ENCODE assay signal across 29 cellular contexts in the genomic region with DNA sequence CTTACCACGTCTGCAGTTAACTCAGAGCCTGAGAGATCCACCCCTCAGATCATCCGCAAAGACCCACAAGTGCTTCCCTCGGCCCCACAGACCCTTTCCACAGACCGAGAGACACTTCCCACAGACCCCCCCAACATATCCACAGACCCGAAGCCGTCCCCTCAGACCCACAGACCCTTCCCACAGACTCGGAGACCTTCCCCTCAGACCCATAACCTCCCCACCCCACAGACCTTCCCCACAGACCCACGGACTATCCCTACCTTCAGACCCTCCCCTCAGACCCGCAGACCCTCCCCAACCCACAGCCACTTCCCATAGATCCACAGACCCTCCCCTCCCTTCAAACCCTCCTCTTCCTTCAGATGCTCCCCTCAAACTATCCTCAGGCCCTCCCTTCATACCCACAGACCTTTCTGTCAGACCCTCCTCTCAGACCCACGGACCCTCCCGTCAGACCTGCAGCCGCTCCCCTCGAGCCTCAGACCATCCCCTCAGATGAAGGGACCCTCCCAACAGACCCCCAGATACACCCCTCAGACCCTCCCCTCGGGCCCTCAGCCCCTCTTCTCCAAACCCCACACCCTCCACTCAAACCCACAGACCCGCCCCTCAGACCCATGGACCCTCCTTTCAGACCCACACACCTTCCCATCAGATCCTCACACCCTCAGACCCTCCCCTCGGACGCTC. TPM values are rescaled to one million over a fixed set of nuclear protein-coding genes. Genes with fewer than 3 reads are reported as not detected.
A peak's percentile ranks its signal among the peaks of the same experiment; 100 is the strongest.
DNase-seq lines count a peak whose midpoint lies in the region; ATAC-seq, FAIRE-seq and TF ChIP-seq lines count a peak whose summit lies in the region.
"Had no signal": no experiment of that assay in that cellular context is flagged by ENCODE, and none has a peak within 500 bp of the region (broad histone marks: within the 10 kb centered on the region; RNA-seq: fewer than 3 reads in every experiment).

No MANE protein-coding gene starts in this region.

- H3K4me1 Mint-ChIP-seq in activated CD4-positive, alpha-beta T cell treated with anti-CD3 and anti-CD28 coated beads, Interleukin-2, amount 10 ng/mL, durations not matched to agents 24 days and 14 days: peaks cover 3% of the 10 kb centered on the region
- H3K4me1 Mint-ChIP-seq in activated CD8-positive, alpha-beta memory T cell treated with anti-CD3 and anti-CD28 coated beads, Interleukin-2, amount 10 ng/mL, durations not matched to agents 7 days and 5 days: peaks cover 1% of the 10 kb centered on the region
- peaks cover 6% of the 10 kb centered on the region for H3K4me1 Mint-ChIP-seq in activated T-cell treated with anti-CD3 and anti-CD28 coated beads, Interleukin-2, amount 50 U/mL, for 24 hours (ENCODE audit: low read depth)
- H3K4me1 Mint-ChIP-seq: activated T-helper 17 cell treated with anti-CD3 and anti-CD28 coated beads, Interleukin-2, amount 50 U/mL, for 72 hours had no signal

- TF ChIP-seq CTCF in kidney (IDR thresholded peaks at IDR 0.05; ENCODE audit: borderline replicate concordance, extremely low read depth, insufficient read depth): no peak
- no peak for TF ChIP-seq CTCF in spleen (IDR thresholded peaks at IDR 0.05 in 8 of 11, conservative IDR thresholded peaks at IDR 0.05 in 3 of 11)

- peaks cover 9% of the 10 kb centered on the region for H3K27me3 Mint-ChIP-seq in activated CD4-positive, alpha-beta T cell treated with anti-CD3 and anti-CD28 coated beads, Interleukin-2, amount 10 ng/mL, durations not matched to agents 24 days and 14 days
- peaks cover 26% of the 10 kb centered on the region for H3K27me3 Mint-ChIP-seq in activated CD8-positive, alpha-beta memory T cell treated with anti-CD3 and anti-CD28 coated beads, Interleukin-2, amount 10 ng/mL, durations not matched to agents 7 days and 5 days
- H3K27me3 Mint-ChIP-seq in activated T-cell treated with anti-CD3 and anti-CD28 coated beads, Interleukin-2, amount 50 U/mL, for 24 hours: peaks cover 20% of the 10 kb centered on the region

- CTCF ChIA-PET in activated CD8-positive, alpha-beta memory T cell treated with anti-CD3 and anti-CD28 coated beads, Interleukin-2, amount 10 ng/mL, durations not matched to agents 7 days and 5 days (lab: Charles Lee): no interaction called here

- intact Hi-C loops in activated CD4-positive, alpha-beta T cell treated with anti-CD3 and anti-CD28 coated beads, Interleukin-2, amount 10 ng/mL, durations not matched to agents 24 days and 14 days (cut with micrococcal nuclease): no loop called here
- intact Hi-C loops in kidney (cut with DNase I) (no loop called here), spleen (cut with DNase I; ENCODE audit: low total_unique reads) (loop anchor here (10.0 kb wide), 1 partner anchor 110 kb away; a partner anchor contains a TSS)

- 75 to 87% (median 78%) methylated on average over 17 of the region's 17 CpGs for WGBS in spleen, 5 donors

- no peak overlapping the region for H3K4me3 ChIP-seq in kidney (ENCODE audit: low read length in 2 of 2)
- no peak overlapping the region for H3K4me3 ChIP-seq in spleen
- H3K4me3 ChIP-seq in SJCRH30: no peak overlapping the region
- H3K4me3 ChIP-seq: gastrocnemius medialis, GM12878, left lung had no signal

- H3K9me3 Mint-ChIP-seq in activated CD4-positive, alpha-beta T cell treated with anti-CD3 and anti-CD28 coated beads, Interleukin-2, amount 10 ng/mL, durations not matched to agents 24 days and 14 days: no peaks in the 10 kb centered on the region
- H3K9me3 Mint-ChIP-seq in activated CD8-positive, alpha-beta memory T cell treated with anti-CD3 and anti-CD28 coated beads, Interleukin-2, amount 10 ng/mL, durations not matched to agents 7 days and 5 days (ENCODE audit: low read depth): no peaks in the 10 kb centered on the region
- H3K9me3 Mint-ChIP-seq in activated T-cell treated with anti-CD3 and anti-CD28 coated beads, Interleukin-2, amount 50 U/mL, for 24 hours: no peaks in the 10 kb centered on the region
- H3K9me3 Mint-ChIP-seq: activated naive CD8-positive, alpha-beta T cell treated with anti-CD3 and anti-CD28 coated beads for 36 hours; activated T-helper 17 cell treated with anti-CD3 and anti-CD28 coated beads, Interleukin-2, amount 50 U/mL, for 72 hours; dendritic cell treated with granulocyte-macrophage colony-stimulating factor and Interleukin-4, amounts not matched to agents 40 ng/mL and 50 ng/mL, for 4 days; immature natural killer cell; mesothelial cell of epicardium; naive B cell had no signal

- no peak for TF ChIP-seq POLR2A in spleen (IDR thresholded peaks at IDR 0.05)

- H3K9me3 ChIP-seq in kidney (ENCODE audit: control insufficient read depth in 1 of 2, low read length in 2 of 2) (no peaks in the 10 kb centered on the region), spleen (no peaks in the 10 kb centered on the region), SJCRH30 (replicated peaks) (no peaks in the 10 kb centered on the region)
- H3K9me3 ChIP-seq: gastrocnemius medialis, left lung had no signal

- H3K27ac Mint-ChIP-seq in activated CD4-positive, alpha-beta T cell treated with anti-CD3 and anti-CD28 coated beads, Interleukin-2, amount 10 ng/mL, durations not matched to agents 24 days and 14 days: no peak overlapping the region
- H3K27ac Mint-ChIP-seq in activated CD8-positive, alpha-beta memory T cell treated with anti-CD3 and anti-CD28 coated beads, Interleukin-2, amount 10 ng/mL, durations not matched to agents 7 days and 5 days: no peak overlapping the region
- no peak overlapping the region for H3K27ac Mint-ChIP-seq in activated T-cell treated with anti-CD3 and anti-CD28 coated beads, Interleukin-2, amount 50 U/mL, for 24 hours
- H3K27ac Mint-ChIP-seq: activated naive CD8-positive, alpha-beta T cell treated with anti-CD3 and anti-CD28 coated beads for 36 hours; activated T-helper 17 cell treated with anti-CD3 and anti-CD28 coated beads, Interleukin-2, amount 50 U/mL, for 72 hours; dendritic cell treated with granulocyte-macrophage colony-stimulating factor and Interleukin-4, amounts not matched to agents 40 ng/mL and 50 ng/mL, for 4 days; mesothelial cell of epicardium had no signal

- H3K4me3 Mint-ChIP-seq in activated CD4-positive, alpha-beta T cell treated with anti-CD3 and anti-CD28 coated beads, Interleukin-2, amount 10 ng/mL, durations not matched to agents 24 days and 14 days: no peak overlapping the region
- no peak overlapping the region for H3K4me3 Mint-ChIP-seq in activated CD8-positive, alpha-beta memory T cell treated with anti-CD3 and anti-CD28 coated beads, Interleukin-2, amount 10 ng/mL, durations not matched to agents 7 days and 5 days
- H3K4me3 Mint-ChIP-seq in activated T-cell treated with anti-CD3 and anti-CD28 coated beads, Interleukin-2, amount 50 U/mL, for 24 hours: no peak overlapping the region
- H3K4me3 Mint-ChIP-seq: activated naive CD8-positive, alpha-beta T cell treated with anti-CD3 and anti-CD28 coated beads for 36 hours; activated T-helper 17 cell treated with anti-CD3 and anti-CD28 coated beads, Interleukin-2, amount 50 U/mL, for 72 hours; dendritic cell treated with granulocyte-macrophage colony-stimulating factor and Interleukin-4, amounts not matched to agents 40 ng/mL and 50 ng/mL, for 4 days; immature natural killer cell; mesothelial cell of epicardium; naive B cell had no signal

- ATAC-seq in activated CD8-positive, alpha-beta memory T cell treated with anti-CD3 and anti-CD28 coated beads, Interleukin-2, amount 10 ng/mL, durations not matched to agents 7 days and 5 days: no peak
- ATAC-seq in HG03159 (IDR thresholded peaks at IDR 0.05; ENCODE audit: unreplicated experiment): no peak
- ATAC-seq: activated T-helper 17 cell treated with anti-CD3 and anti-CD28 coated beads, Interleukin-2, amount 50 U/mL, for 72 hours; gastrocnemius medialis; GM12878; left lung had no signal

- FAIRE-seq in kidney (lab: Jason Lieb, UNC): no peak
- FAIRE-seq: D721Med, endometrium, GM12878, urothelium cell line had no signal

- peaks cover 0 to 13% (median 0%) of the 10 kb centered on the region in 7 donors for H3K27me3 ChIP-seq in spleen (replicated peaks in 1 of 7)
- H3K27me3 ChIP-seq in SJCRH30: no peaks in the 10 kb centered on the region

- no peaks in the 10 kb centered on the region for H3K36me3 ChIP-seq in kidney (ENCODE audit: control insufficient read depth in 1 of 2, insufficient read depth in 2 of 2, low read length in 2 of 2)
- H3K36me3 ChIP-seq in spleen: no peaks in the 10 kb centered on the region
- no peaks in the 10 kb centered on the region for H3K36me3 ChIP-seq in SJCRH30
- H3K36me3 ChIP-seq: gastrocnemius medialis, left lung had no signal

- H3K4me1 ChIP-seq in kidney (ENCODE audit: control insufficient read depth in 1 of 2, insufficient read depth in 1 of 2, low read depth in 1 of 2, low read length in 2 of 2) (peaks cover 0 to 2% of the 10 kb centered on the region in 2 donors), spleen (peaks cover 0 to 13% (median 4%) of the 10 kb centered on the region in 6 donors), SJCRH30 (no peaks in the 10 kb centered on the region)
- H3K4me1 ChIP-seq: gastrocnemius medialis, left lung had no signal

- H3K27ac ChIP-seq in kidney (ENCODE audit: low read depth in 2 of 2, low read length in 2 of 2) (no peak overlapping the region), spleen (no peak overlapping the region), SJCRH30 (no peak overlapping the region)
- H3K27ac ChIP-seq: 22Rv1, gastrocnemius medialis, left lung had no signal

- no peaks in the 10 kb centered on the region for H3K36me3 Mint-ChIP-seq in activated CD4-positive, alpha-beta T cell treated with anti-CD3 and anti-CD28 coated beads, Interleukin-2, amount 10 ng/mL, durations not matched to agents 24 days and 14 days (ENCODE audit: low read depth)
- no peaks in the 10 kb centered on the region for H3K36me3 Mint-ChIP-seq in activated CD8-positive, alpha-beta memory T cell treated with anti-CD3 and anti-CD28 coated beads, Interleukin-2, amount 10 ng/mL, durations not matched to agents 7 days and 5 days
- H3K36me3 Mint-ChIP-seq in activated T-cell treated with anti-CD3 and anti-CD28 coated beads, Interleukin-2, amount 50 U/mL, for 24 hours (ENCODE audit: low read depth): no peaks in the 10 kb centered on the region
- H3K36me3 Mint-ChIP-seq: activated naive CD8-positive, alpha-beta T cell treated with anti-CD3 and anti-CD28 coated beads for 36 hours; immature natural killer cell; mesothelial cell of epicardium; naive B cell had no signal

- H3K9ac ChIP-seq in kidney (ENCODE audit: low read length in 2 of 2): no peak overlapping the region

- peak; percentile 51 for DNase-seq in activated CD4-positive, alpha-beta T cell treated with anti-CD3 and anti-CD28 coated beads, Interleukin-2, amount 10 ng/mL, durations not matched to agents 24 days and 14 days
- no peak for DNase-seq in activated CD4-positive, alpha-beta T cell treated with anti-CD3 and anti-CD28 coated beads, Interleukin-2, amount 50 U/mL, for 4 hours
- DNase-seq in activated CD8-positive, alpha-beta memory T cell treated with anti-CD3 and anti-CD28 coated beads, Interleukin-2, amount 10 ng/mL, durations not matched to agents 7 days and 5 days: peak; percentile 37
- DNase-seq in kidney: peak; percentile 34
- DNase-seq in spleen: peak; percentile 28
- DNase-seq in activated T-cell treated with anti-CD3 and anti-CD28 coated beads, Interleukin-2, amount 50 U/mL, for 24 hours: no peak
- no peak for DNase-seq in SJCRH30
- DNase-seq: activated CD4-positive, alpha-beta T cell treated with anti-CD3 and anti-CD28 coated beads for 1 hour; activated naive CD8-positive, alpha-beta T cell treated with anti-CD3 and anti-CD28 coated beads for 36 hours; gastrocnemius medialis; GOT3; hippocampal formation; immature natural killer cell; IMR-90; naive B cell; NCI-H146; NCI-H446 treated with DMSO at 0.1 percent for 48 hours; NCI-H82; Right ventricle myocardium superior had no signal

RNA-seq across cellular contexts. Expression of a gene that starts 20.1 kb away (rescaled TPM):
- 180 and 184 TPM in 2 replicates for total RNA-seq in activated CD4-positive, alpha-beta T cell treated with anti-CD3 and anti-CD28 coated beads, Interleukin-2, amount 10 ng/mL, durations not matched to agents 24 days and 14 days
- total RNA-seq in activated CD8-positive, alpha-beta memory T cell treated with anti-CD3 and anti-CD28 coated beads, Interleukin-2, amount 10 ng/mL, durations not matched to agents 7 days and 5 days: 100 to 1,000 TPM; 168 to 175 TPM
- 46.9 TPM for total RNA-seq in kidney
- polyA plus RNA-seq in kidney (ENCODE audit: insufficient read depth, low read depth, low replicate concordance): 33.8 TPM
- 10 to 100 TPM; 47.5 to 91.7 (median 59.4) TPM for total RNA-seq in spleen
- polyA plus RNA-seq in spleen: 10 to 100 TPM; 21.7 to 42.4 (median 40.1) TPM
- 113 and 127 TPM in 2 replicates for total RNA-seq in SJCRH30 (2014; rRNA removed; shearing (Covaris generic))

Comparison
In these comparisons a context has a peak if more than half of its experiments do, and no peak if none do; other contexts are left out.
1. DNase-seq: peak in activated CD4-positive, alpha-beta T cell treated with anti-CD3 and anti-CD28 coated beads, Interleukin-2, amount 10 ng/mL, durations not matched to agents 24 days and 14 days (single experiment), activated CD8-positive, alpha-beta memory T cell treated with anti-CD3 and anti-CD28 coated beads, Interleukin-2, amount 10 ng/mL, durations not matched to agents 7 days and 5 days (single experiment), kidney (single experiment) and spleen (single experiment); none in activated CD4-positive, alpha-beta T cell treated with anti-CD3 and anti-CD28 coated beads, Interleukin-2, amount 50 U/mL, for 4 hours (0 of 2), activated T-cell treated with anti-CD3 and anti-CD28 coated beads, Interleukin-2, amount 50 U/mL, for 24 hours (single experiment) and SJCRH30 (0 of 2).